8 cellular contexts compared by ENCODE assay signal in genomic region chr1:117059334-117059677, GRCh38. TPM values are rescaled to one million over a fixed set of nuclear protein-coding genes. Genes with fewer than 3 reads are reported as not detected.
A peak's percentile ranks its signal among the peaks of the same experiment; 100 is the strongest.
DNase-seq lines count a peak whose midpoint lies in the region; ATAC-seq and TF ChIP-seq lines count a peak whose summit lies in the region.

No MANE protein-coding gene starts in this region.

- DNase-seq in NCI-H1694 (lab: John Stamatoyannopoulos, UW) (peak; percentile 24), NCI-H1694 treated with DMSO at 0.1 percent for 48 hours (lab: John Stamatoyannopoulos, UW) (no peak), NCI-H2171 (lab: John Stamatoyannopoulos, UW) (peak; percentile 49), endothelial cell (ENCODE audit: low spot score) (peak; percentile 35), upper lobe of left lung (peak; percentile 74 to 82)
- DNase-seq in activated CD4-positive, alpha-beta T cell treated with anti-CD3 and anti-CD28 coated beads, Interleukin-2, amount 50 U/mL, for 4 hours: peak; percentile 44 to 46

- ATAC-seq in HG02852 (IDR thresholded peaks at IDR 0.05; ENCODE audit: unreplicated experiment) (peak; percentile 29), upper lobe of left lung (ENCODE audit: low FRiP score in 2 of 2) (peak in 1 of 2 donors; percentile 71)

- H3K27ac Mint-ChIP-seq in endothelial cell (ENCODE audit: unreplicated experiment): no peak overlapping the region

- H3K4me2 ChIP-seq in neural cell (ENCODE audit: low read length): peak overlapping the region; percentile 71

- H3K9ac ChIP-seq in neural cell (ENCODE audit: low read length): peak overlapping the region; percentile 45

- no peaks in the 10 kb centered on the region for H3K9me3 Mint-ChIP-seq in endothelial cell (ENCODE audit: unreplicated experiment)

- H2AFZ ChIP-seq in neural cell (ENCODE audit: low read depth, low read length): peak overlapping the region; percentile 52

- TF ChIP-seq EP300 in neural cell (conservative IDR thresholded peaks at IDR 0.05; ENCODE audit: poor library complexity, severe bottlenecking) (no peak), upper lobe of left lung (IDR thresholded peaks at IDR 0.05) (no peak)

- H3K4me3 Mint-ChIP-seq in endothelial cell (ENCODE audit: unreplicated experiment): no peak overlapping the region

- no peak for TF ChIP-seq POLR2A in upper lobe of left lung (IDR thresholded peaks at IDR 0.05)

- TF ChIP-seq CTCF in endothelial cell (IDR thresholded peaks at IDR 0.05; ENCODE audit: unreplicated experiment) (no peak), neural cell (IDR thresholded peaks at IDR 0.05; ENCODE audit: poor library complexity, severe bottlenecking) (no peak), upper lobe of left lung (IDR thresholded peaks at IDR 0.05) (no peak)

- no peaks in the 10 kb centered on the region for H3K79me2 ChIP-seq in neural cell (replicated peaks; ENCODE audit: insufficient read depth, low read length)

- H3K4me3 ChIP-seq in neural cell (ENCODE audit: low read length) (peak overlapping the region; percentile 78), upper lobe of left lung (peak overlapping the region; percentile 70 to 87 (median 82))

- H3K4me1 ChIP-seq in upper lobe of left lung: peaks cover 8 to 19% (median 11%) of the 10 kb centered on the region in 4 donors

- H3K4me1 Mint-ChIP-seq in endothelial cell (ENCODE audit: unreplicated experiment): peaks cover 10% of the 10 kb centered on the region

- H4K20me1 ChIP-seq in neural cell (ENCODE audit: insufficient read depth): no peaks in the 10 kb centered on the region

- H3K9me3 ChIP-seq in neural cell (ENCODE audit: low read length): no peaks in the 10 kb centered on the region
- H3K9me3 ChIP-seq in upper lobe of left lung: no peaks in the 10 kb centered on the region

- no peaks in the 10 kb centered on the region for H3K27me3 ChIP-seq in neural cell (ENCODE audit: insufficient read depth, low read depth, low read length)
- H3K27me3 ChIP-seq in upper lobe of left lung: no peaks in the 10 kb centered on the region

- H3K27me3 Mint-ChIP-seq in endothelial cell (ENCODE audit: unreplicated experiment): peaks cover 2% of the 10 kb centered on the region

- H3K36me3 ChIP-seq in neural cell (ENCODE audit: insufficient read depth, low read length) (no peaks in the 10 kb centered on the region), upper lobe of left lung (no peaks in the 10 kb centered on the region)

- no peaks in the 10 kb centered on the region for H3K36me3 Mint-ChIP-seq in endothelial cell (ENCODE audit: low read depth, unreplicated experiment)

- H3F3A ChIP-seq in neural cell (ENCODE audit: insufficient read depth, low read length, poor library complexity, severe bottlenecking): peaks cover 5% of the 10 kb centered on the region

- 1% methylated on average over 13 to 18 of the region's 18 CpGs for WGBS in upper lobe of left lung, 2 donors

- H3K9me2 ChIP-seq in neural cell (ENCODE audit: insufficient read depth, low read length): no peaks in the 10 kb centered on the region

- TF ChIP-seq RAD21 in neural cell (conservative IDR thresholded peaks at IDR 0.05): no peak

- H3K27ac ChIP-seq in neural cell (ENCODE audit: low read length): no peak overlapping the region
- H3K27ac ChIP-seq in upper lobe of left lung: peak overlapping the region; percentile 28 to 84 (median 60)

TF ChIP-seq in neural cell, 6 proteins besides CTCF, POLR2A, EP300 and RAD21:
- TF ChIP-seq SMC3 (conservative IDR thresholded peaks at IDR 0.05; ENCODE audit: poor library complexity) (no peak), EZH2 (IDR thresholded peaks at IDR 0.05; ENCODE audit: borderline replicate concordance, insufficient read depth, low read length, poor library complexity, severe bottlenecking) (no peak), TAF1 (IDR thresholded peaks at IDR 0.05; ENCODE audit: low read depth) (no peak), MXI1 (conservative IDR thresholded peaks at IDR 0.05; ENCODE audit: poor library complexity, severe bottlenecking) (no peak), REST (IDR thresholded peaks at IDR 0.05; ENCODE audit: borderline replicate concordance) (no peak), POLR2AphosphoS5 (IDR thresholded peaks at IDR 0.05) (no peak)
TF ChIP-seq in neural cell: peak in this region for 0.

RNA-seq across cellular contexts. Expression of gene TTF2, which starts 0.8 kb away (rescaled TPM):
- total RNA-seq in endothelial cell (ENCODE audit: unreplicated experiment): 11.1 TPM
- polyA plus RNA-seq in neural cell: 2.6 and 5.5 TPM in 2 replicates
- polyA minus RNA-seq in neural cell: 3.9 and 6.0 TPM in 2 replicates
- 10 to 100 TPM in 5 of 6 donors, 1 to 10 TPM in 1; 5.6 to 37.8 (median 15.2) TPM for total RNA-seq in upper lobe of left lung

RNA-seq across cellular contexts. Expression of gene CD101, which starts 57.7 kb away (rescaled TPM):
- total RNA-seq in endothelial cell (ENCODE audit: unreplicated experiment) (0.10 TPM), upper lobe of left lung (10 to 100 TPM in 3 of 6 donors, 1 to 10 TPM in 3; 3.1 to 50.2 (median 11.7) TPM)
- polyA plus RNA-seq in neural cell: 1.4 and 2.3 TPM in 2 replicates
- 3.4 and 3.9 TPM in 2 replicates for polyA minus RNA-seq in neural cell
